Comparison of ENCODE assay signal across 23 cellular contexts in the genomic region with DNA sequence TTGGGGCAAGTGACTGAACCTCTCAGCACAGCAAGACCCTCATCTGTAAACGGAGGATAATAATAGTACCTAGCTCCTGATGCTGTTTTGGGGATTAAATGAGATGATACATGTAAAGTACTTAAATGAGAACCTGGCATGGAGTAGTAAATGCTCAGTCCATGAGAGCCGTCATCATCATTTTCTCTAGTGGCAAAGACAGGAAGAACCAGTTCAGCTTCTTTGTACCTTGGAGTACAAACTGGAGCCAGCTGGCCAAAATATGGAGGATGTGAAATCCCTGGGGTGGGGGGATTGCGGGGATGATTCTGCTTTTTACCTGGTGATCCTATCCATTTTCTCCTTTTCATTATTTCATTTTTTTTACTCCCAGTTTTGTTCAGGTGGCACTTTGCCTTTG.
"Had no signal": no experiment of that assay in that cellular context is flagged by ENCODE, and none has a peak within 500 bp of the region (broad histone marks: within the 10 kb centered on the region; RNA-seq: fewer than 3 reads in every experiment).

No MANE protein-coding gene starts in this region.

- H3K9me3 ChIP-seq: esophagus squamous epithelium, gastrocnemius medialis, lower lobe of right lung, mucosa of descending colon had no signal

- H3K4me1 ChIP-seq: esophagus squamous epithelium, gastrocnemius medialis, left lung, lower lobe of right lung had no signal

- H3K27me3 ChIP-seq: dorsolateral prefrontal cortex, esophagus squamous epithelium, gastrocnemius medialis, heart right ventricle, left lung had no signal

- ATAC-seq: esophagus mucosa, gastrocnemius medialis, heart right ventricle, left cardiac atrium, left lung, left ventricle myocardium superior, lower lobe of right lung, mucosa of descending colon had no signal

- H3K4me3 ChIP-seq: coronary artery, dorsolateral prefrontal cortex, esophagus squamous epithelium, gastrocnemius medialis, heart right ventricle, left lung, lower lobe of right lung, mucosa of descending colon had no signal

- DNase-seq: dermis blood vessel endothelial cell; dorsolateral prefrontal cortex; effector CD4-positive, alpha-beta T cell; effector memory CD4-positive, alpha-beta T cell; erythroblast; esophagus squamous epithelium; foreskin fibroblast; foreskin melanocyte; gastrocnemius medialis; glutamatergic neuron; head of caudate nucleus; heart right ventricle; hippocampal formation; left cardiac atrium; left lung; left ventricle myocardium superior; lower lobe of right lung; mesenchymal stem cell; mucosa of descending colon; naive B cell had no signal

- H3K36me3 ChIP-seq: esophagus squamous epithelium, gastrocnemius medialis, heart right ventricle, left lung, lower lobe of right lung had no signal

- H3K27ac ChIP-seq: coronary artery, dorsolateral prefrontal cortex, epithelial cell of prostate, esophagus squamous epithelium, gastrocnemius medialis, heart right ventricle, left lung, lower lobe of right lung had no signal
